In genomic region chr17:19296786-19297778, GRCh38 we compare ENCODE assay signal across 1 cellular context.
TF ChIP-seq lines count a peak whose summit lies in the region.

No MANE protein-coding gene starts in this region.

TF ChIP-seq in IMR-90, 13 proteins besides CTCF, POLR2A, EP300 and RAD21:
- no peak for TF ChIP-seq MAZ (IDR thresholded peaks at IDR 0.05; ENCODE audit: borderline replicate concordance, low read depth, low read length)
- TF ChIP-seq MAFK (IDR thresholded peaks at IDR 0.05; ENCODE audit: low read depth, low read length): peak; percentile 26; the same call in 1 of the 2 replicates
